ENCODE assay signal across 23 cellular contexts in genomic region chrX:112808651-112809050, GRCh38. TPM values are rescaled to one million over a fixed set of nuclear protein-coding genes. Genes with fewer than 3 reads are reported as not detected.
DNase-seq lines count a peak whose midpoint lies in the region; ATAC-seq and TF ChIP-seq lines count a peak whose summit lies in the region.
"Had no signal": no experiment of that assay in that cellular context is flagged by ENCODE, and none has a peak within 500 bp of the region (broad histone marks: within the 10 kb centered on the region; RNA-seq: fewer than 3 reads in every experiment).

No MANE protein-coding gene starts in this region.

- TF ChIP-seq CTCF in mesothelial cell of epicardium (IDR thresholded peaks at IDR 0.05; ENCODE audit: unreplicated experiment) (no peak), progenitor cell of endocrine pancreas (IDR thresholded peaks at IDR 0.05; ENCODE audit: unreplicated experiment) (no peak), HFFc6 (IDR thresholded peaks at IDR 0.05) (no peak)

- H3K4me3 Mint-ChIP-seq in mesothelial cell of epicardium (no peak overlapping the region), progenitor cell of endocrine pancreas (ENCODE audit: low read depth) (no peak overlapping the region), HFFc6 (no peak overlapping the region)
- H3K4me3 Mint-ChIP-seq: CD8-positive, alpha-beta memory T cell had no signal

- DNase-seq in ELF-1 (ENCODE audit: low read depth, low spot score) (peak; percentile 49), mesothelial cell of epicardium (ENCODE audit: low spot score in 2 of 2, unreplicated experiment in 2 of 2) (no peak), progenitor cell of endocrine pancreas (ENCODE audit: low spot score, unreplicated experiment) (no peak), HFFc6 (no peak)
- DNase-seq: Calu3; CD8-positive, alpha-beta memory T cell; DMS153; GOT3; KBM-7; NCI-H1092 treated with DMSO at 0.1 percent for 48 hours; NCI-H1436 treated with DMSO at 0.1 percent for 48 hours; NCI-H1930; NCI-H226; NCI-H510A treated with DMSO at 0.1 percent for 48 hours; SIG-M5; SK-N-SH had no signal

- peaks cover 26% of the 10 kb centered on the region for H3K4me1 ChIP-seq in HUES64 (ENCODE audit: insufficient read depth, low read length)

- H3K27ac Mint-ChIP-seq in mesothelial cell of epicardium (peak overlapping the region; percentile 87), progenitor cell of endocrine pancreas (peak overlapping the region; percentile 51), HFFc6 (no peak overlapping the region)
- H3K27ac Mint-ChIP-seq: CD8-positive, alpha-beta memory T cell had no signal

- no peak overlapping the region for H3K4me3 ChIP-seq in HUES64 (ENCODE audit: low read length)

- WGBS in HUES64 = 42% methylated on average over 1 of the region's 1 CpG

- H3K27me3 Mint-ChIP-seq in mesothelial cell of epicardium (ENCODE audit: low read depth) (no peaks in the 10 kb centered on the region), progenitor cell of endocrine pancreas (no peaks in the 10 kb centered on the region), HFFc6 (ENCODE audit: insufficient read depth) (no peaks in the 10 kb centered on the region)

- peaks cover 35% of the 10 kb centered on the region for H3K4me1 Mint-ChIP-seq in mesothelial cell of epicardium
- peaks cover 17% of the 10 kb centered on the region for H3K4me1 Mint-ChIP-seq in progenitor cell of endocrine pancreas (ENCODE audit: low read depth)
- H3K4me1 Mint-ChIP-seq in HFFc6 (ENCODE audit: low read depth) = no peaks in the 10 kb centered on the region
- H3K4me1 Mint-ChIP-seq: CD8-positive, alpha-beta memory T cell had no signal

- no peaks in the 10 kb centered on the region; the same call in 1 of the 2 replicates for H3K36me3 ChIP-seq in HUES64 (ENCODE audit: insufficient read depth, low read length)

- peak overlapping the region; percentile 22; the same call in 1 of the 2 replicates for H3K27ac ChIP-seq in HUES64 (ENCODE audit: low read depth, low read length)
- H3K27ac ChIP-seq: C4-2B had no signal

- H3K9me3 ChIP-seq in HUES64 (ENCODE audit: insufficient read depth, low read depth, low read length) = no peaks in the 10 kb centered on the region
- H3K9me3 ChIP-seq: SK-N-SH had no signal

- ATAC-seq in HG02623 (IDR thresholded peaks at IDR 0.05; ENCODE audit: unreplicated experiment) = no peak
- no peak for ATAC-seq in activated CD4-positive, CD25-positive, alpha-beta regulatory T cell treated with anti-CD3 and anti-CD28 coated beads, Interleukin-2, amount 50 U/mL, for 24 hours
- ATAC-seq: HCT116, HepG2, Panc1 had no signal

- H3K9me3 Mint-ChIP-seq in mesothelial cell of epicardium (no peaks in the 10 kb centered on the region), progenitor cell of endocrine pancreas (ENCODE audit: low read depth) (peaks cover 3% of the 10 kb centered on the region), HFFc6 (no peaks in the 10 kb centered on the region; the same call in 1 of the 2 replicates)
- H3K9me3 Mint-ChIP-seq: CD8-positive, alpha-beta memory T cell had no signal

- no peaks in the 10 kb centered on the region for H3K27me3 ChIP-seq in HUES64 (ENCODE audit: insufficient read depth, low read length)

- no peak overlapping the region for H3K9ac ChIP-seq in HUES64 (ENCODE audit: low read depth, low read length)
- H3K9ac ChIP-seq: SK-N-SH had no signal

- H3K36me3 Mint-ChIP-seq in mesothelial cell of epicardium (peaks cover 64% of the 10 kb centered on the region), progenitor cell of endocrine pancreas (ENCODE audit: insufficient read depth) (peaks cover 60% of the 10 kb centered on the region), HFFc6 (ENCODE audit: low read depth) (no peaks in the 10 kb centered on the region)

RNA-seq across cellular contexts. Expression of gene AMOT, which starts 32.0 kb away (rescaled TPM):
- 9.6 TPM for polyA plus RNA-seq in HUES64 (2013, experiment 1 of 2)
- 12.0 TPM for polyA plus RNA-seq in HUES64 (2013, experiment 2 of 2)
- total RNA-seq in mesothelial cell of epicardium = 343 to 361 TPM (median 359 TPM) in 3 replicates
- 444 and 494 TPM in 2 replicates for total RNA-seq in progenitor cell of endocrine pancreas
- total RNA-seq in HFFc6 (2021; fragmentation: NEBNext Ultra II Directional; extraction: Animal tissue kit (Norgen Biotek cat#: 25700)) = under 1 TPM; 0.02 to 0.50 (median 0.09) TPM

Comparison
In these comparisons a context has a peak if more than half of its experiments do, and no peak if none do; other contexts are left out.
1. RNA of gene AMOT, which starts 32.0 kb away (total RNA-seq): 444 to 494 TPM in progenitor cell of endocrine pancreas and 343 to 361 TPM in mesothelial cell of epicardium; 0.02 to 0.50 TPM in HFFc6; every median in the first group is over 100 times any median in the second.